9 cellular contexts compared by ENCODE assay signal in the genomic region with DNA sequence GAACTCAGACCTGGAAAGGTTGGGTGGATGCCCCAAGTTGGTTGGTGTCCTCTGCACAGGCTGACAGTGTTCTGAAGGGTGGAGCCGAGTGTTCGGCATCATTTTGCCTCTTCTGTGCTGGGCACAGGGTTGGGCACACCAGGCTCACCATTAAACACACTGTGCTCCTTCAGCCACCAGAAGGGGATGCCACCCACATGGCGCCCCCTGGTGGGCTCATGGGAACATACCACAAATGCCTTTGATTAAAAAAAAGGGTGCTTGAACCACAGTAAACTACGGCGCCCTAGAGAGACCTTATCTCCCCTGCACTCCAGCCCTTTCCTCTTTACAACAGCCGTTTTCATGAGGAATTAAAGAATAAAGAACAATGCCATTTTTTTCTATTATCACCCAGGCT.
A peak's percentile ranks its signal among the peaks of the same experiment; 100 is the strongest.
DNase-seq lines count a peak whose midpoint lies in the region; ATAC-seq, FAIRE-seq and TF ChIP-seq lines count a peak whose summit lies in the region.
"Had no signal": no experiment of that assay in that cellular context is flagged by ENCODE, and none has a peak within 500 bp of the region (broad histone marks: within the 10 kb centered on the region; RNA-seq: fewer than 3 reads in every experiment).

No MANE protein-coding gene starts in this region.

- TF ChIP-seq CTCF in WI38 (IDR thresholded peaks at IDR 0.05; ENCODE audit: low read depth, low read length) (peak; percentile 62), kidney (IDR thresholded peaks at IDR 0.05; ENCODE audit: borderline replicate concordance, extremely low read depth, insufficient read depth) (peak; percentile 42)

- no peaks in the 10 kb centered on the region for H3K36me3 Mint-ChIP-seq in activated T-cell treated with anti-CD3 and anti-CD28 coated beads, Interleukin-2, amount 50 U/mL, for 72 hours (ENCODE audit: insufficient read depth in 2 of 2)
- no peaks in the 10 kb centered on the region for H3K36me3 Mint-ChIP-seq in activated T-cell treated with anti-CD3 and anti-CD28 coated beads, Interleukin-2, amount 50 U/mL, for 4 hours (ENCODE audit: insufficient read depth)
- H3K36me3 Mint-ChIP-seq: activated naive CD8-positive, alpha-beta T cell had no signal

- ATAC-seq in activated T-cell treated with anti-CD3 and anti-CD28 coated beads, Interleukin-2, amount 50 U/mL, for 72 hours (replicated peaks in 1 of 2): peak in 1 of 2 donors; percentile 19
- ATAC-seq in activated T-cell treated with anti-CD3 and anti-CD28 coated beads, Interleukin-2, amount 50 U/mL, for 4 hours: no peak
- no peak for ATAC-seq in HG03469 (IDR thresholded peaks at IDR 0.05; ENCODE audit: unreplicated experiment)

- H3K36me3 ChIP-seq in kidney (ENCODE audit: control insufficient read depth in 1 of 2, insufficient read depth in 2 of 2, low read length in 2 of 2): no peaks in the 10 kb centered on the region

- H3K9me3 Mint-ChIP-seq in activated T-cell treated with anti-CD3 and anti-CD28 coated beads, Interleukin-2, amount 50 U/mL, for 72 hours: no peaks in the 10 kb centered on the region
- H3K9me3 Mint-ChIP-seq in activated T-cell treated with anti-CD3 and anti-CD28 coated beads, Interleukin-2, amount 50 U/mL, for 4 hours: no peaks in the 10 kb centered on the region

- no peak overlapping the region for H3K4me3 Mint-ChIP-seq in activated T-cell treated with anti-CD3 and anti-CD28 coated beads, Interleukin-2, amount 50 U/mL, for 72 hours
- no peak overlapping the region for H3K4me3 Mint-ChIP-seq in activated T-cell treated with anti-CD3 and anti-CD28 coated beads, Interleukin-2, amount 50 U/mL, for 4 hours
- H3K4me3 Mint-ChIP-seq: activated naive CD8-positive, alpha-beta T cell had no signal

- H3K9me3 ChIP-seq in kidney (ENCODE audit: control insufficient read depth in 1 of 2, low read length in 2 of 2): no peaks in the 10 kb centered on the region

- H3K9ac ChIP-seq in kidney (ENCODE audit: low read length in 2 of 2): no peak overlapping the region

- peaks cover under 1% of the 10 kb centered on the region for H3K27me3 Mint-ChIP-seq in activated T-cell treated with anti-CD3 and anti-CD28 coated beads, Interleukin-2, amount 50 U/mL, for 72 hours (ENCODE audit: low read depth)
- peaks cover 15% of the 10 kb centered on the region for H3K27me3 Mint-ChIP-seq in activated T-cell treated with anti-CD3 and anti-CD28 coated beads, Interleukin-2, amount 50 U/mL, for 4 hours (ENCODE audit: low read depth)

- no peak for FAIRE-seq in kidney (lab: Jason Lieb, UNC)

- H3K27ac Mint-ChIP-seq in activated T-cell treated with anti-CD3 and anti-CD28 coated beads, Interleukin-2, amount 50 U/mL, for 72 hours: no peak overlapping the region
- H3K27ac Mint-ChIP-seq: activated naive CD8-positive, alpha-beta T cell had no signal

- no peaks in the 10 kb centered on the region for H3K4me1 ChIP-seq in kidney (ENCODE audit: control insufficient read depth in 1 of 2, insufficient read depth in 1 of 2, low read depth in 1 of 2, low read length in 2 of 2)

- no peaks in the 10 kb centered on the region for H3K4me1 Mint-ChIP-seq in activated T-cell treated with anti-CD3 and anti-CD28 coated beads, Interleukin-2, amount 50 U/mL, for 72 hours (ENCODE audit: low read depth)
- H3K4me1 Mint-ChIP-seq in activated T-cell treated with anti-CD3 and anti-CD28 coated beads, Interleukin-2, amount 50 U/mL, for 4 hours (ENCODE audit: low read depth): no peaks in the 10 kb centered on the region

- no peak overlapping the region for H3K27ac ChIP-seq in kidney (ENCODE audit: low read depth in 2 of 2, low read length in 2 of 2)

- peak; percentile 22 to 39 for DNase-seq in activated T-cell treated with anti-CD3 and anti-CD28 coated beads, Interleukin-2, amount 50 U/mL, for 72 hours
- DNase-seq in activated T-cell treated with anti-CD3 and anti-CD28 coated beads, Interleukin-2, amount 50 U/mL, for 4 hours: no peak
- DNase-seq in HT1080 (ENCODE audit: low read depth) (peak; percentile 29), kidney (no peak), activated gamma-delta T cell (lab: John Stamatoyannopoulos, UW) (no peak)
- no peak for DNase-seq in activated CD8-positive, alpha-beta memory T cell treated with anti-CD3 and anti-CD28 coated beads for 24 hours

- H3K4me3 ChIP-seq in WI38 (ENCODE audit: low read depth, low read length): no peak overlapping the region
- H3K4me3 ChIP-seq in kidney (ENCODE audit: low read length in 2 of 2): no peak overlapping the region

- intact Hi-C loops in kidney (cut with DNase I): no loop called here

Comparison
In these comparisons a context has a peak if more than half of its experiments do, and no peak if none do; other contexts are left out.
1. DNase-seq: peak in activated T-cell treated with anti-CD3 and anti-CD28 coated beads, Interleukin-2, amount 50 U/mL, for 72 hours (2 of 2) and HT1080 (single experiment); none in activated T-cell treated with anti-CD3 and anti-CD28 coated beads, Interleukin-2, amount 50 U/mL, for 4 hours (single experiment), kidney (single experiment), activated gamma-delta T cell (single experiment) and activated CD8-positive, alpha-beta memory T cell treated with anti-CD3 and anti-CD28 coated beads for 24 hours (single experiment).